In genomic region chr12:47242426-47242825, GRCh38 we compare ENCODE assay signal across 1 cellular context.
TF ChIP-seq lines count a peak whose summit lies in the region.

No MANE protein-coding gene starts in this region.

TF ChIP-seq in K562, 482 proteins besides CTCF, POLR2A, EP300 and RAD21:
- no peak for TF ChIP-seq ZNF655 (CRISPR knock-in tag; IDR thresholded peaks at IDR 0.05)
